In genomic region chr3:170780955-170781354, GRCh38 we compare ENCODE assay signal across 30 cellular contexts.
DNase-seq lines count a peak whose midpoint lies in the region.
"Had no signal": no experiment of that assay in that cellular context is flagged by ENCODE, and none has a peak within 500 bp of the region (broad histone marks: within the 10 kb centered on the region; RNA-seq: fewer than 3 reads in every experiment).

No MANE protein-coding gene starts in this region.

- H3K27ac Mint-ChIP-seq in activated T-cell treated with anti-CD3 and anti-CD28 coated beads, Interleukin-2, amount 50 U/mL, for 24 hours: no peak overlapping the region
- H3K27ac Mint-ChIP-seq: activated CD4-positive, alpha-beta T cell treated with anti-CD3 and anti-CD28 coated beads, Interleukin-2, amount 10 ng/mL, durations not matched to agents 7 days and 5 days; activated naive CD4-positive, alpha-beta T cell treated with anti-CD3 and anti-CD28 coated beads, Interleukin-2, amount 50 U/mL, for 24 hours; activated T-helper 17 cell treated with anti-CD3 and anti-CD28 coated beads, Interleukin-2, amount 50 U/mL, for 72 hours; GM23338; naive B cell had no signal

- no peak overlapping the region for H3K4me3 Mint-ChIP-seq in activated T-cell treated with anti-CD3 and anti-CD28 coated beads, Interleukin-2, amount 50 U/mL, for 24 hours
- H3K4me3 Mint-ChIP-seq: activated CD4-positive, alpha-beta T cell treated with anti-CD3 and anti-CD28 coated beads, Interleukin-2, amount 10 ng/mL, durations not matched to agents 7 days and 5 days; activated naive CD4-positive, alpha-beta T cell treated with anti-CD3 and anti-CD28 coated beads, Interleukin-2, amount 50 U/mL, for 24 hours; activated T-helper 17 cell treated with anti-CD3 and anti-CD28 coated beads, Interleukin-2, amount 50 U/mL, for 72 hours; GM23338; naive B cell had no signal

- DNase-seq in NCI-H82 (lab: John Stamatoyannopoulos, UW) (peak; percentile 12), NCI-H82 treated with DMSO at 0.1 percent for 48 hours (lab: John Stamatoyannopoulos, UW; ENCODE audit: unreplicated experiment) (no peak), epithelial cell of prostate (ENCODE audit: low read depth, low spot score) (peak; percentile 33), iris pigment epithelial cell (ENCODE audit: low read depth) (peak; percentile 92), amniotic stem cell (lab: John Stamatoyannopoulos, UW) (no peak), inferior parietal cortex (ENCODE audit: extremely low spot score) (no peak), NCI-H2029 (lab: John Stamatoyannopoulos, UW) (no peak)
- no peak for DNase-seq in activated T-cell treated with anti-CD3 and anti-CD28 coated beads, Interleukin-2, amount 50 U/mL, for 24 hours
- DNase-seq: 8988T; activated CD4-positive, alpha-beta T cell treated with anti-CD3 and anti-CD28 coated beads, Interleukin-2, amount 10 ng/mL, durations not matched to agents 7 days and 5 days; DMS79; GF-D8; head of caudate nucleus; Karpas-422; left cardiac atrium; mesendoderm; naive B cell; NCI-H1048; NCI-H187 treated with DMSO at 0.1 percent for 48 hours; NCI-H2227 treated with DMSO at 0.1 percent for 48 hours; nucleus accumbens; small intestine; stimulated activated CD4-positive, alpha-beta T cell treated with anti-CD3 and anti-CD28 coated beads, Interleukin-1b, Interleukin-23, amount 100 ng/mL, for 48 hours; T-helper 9 cell; trophoblast cell; WERI-Rb-1 had no signal

- no peaks in the 10 kb centered on the region for H3K4me1 Mint-ChIP-seq in activated T-cell treated with anti-CD3 and anti-CD28 coated beads, Interleukin-2, amount 50 U/mL, for 24 hours (ENCODE audit: low read depth)
- H3K4me1 Mint-ChIP-seq: activated CD4-positive, alpha-beta T cell treated with anti-CD3 and anti-CD28 coated beads, Interleukin-2, amount 10 ng/mL, durations not matched to agents 7 days and 5 days; activated naive CD4-positive, alpha-beta T cell treated with anti-CD3 and anti-CD28 coated beads, Interleukin-2, amount 50 U/mL, for 24 hours; activated T-helper 17 cell treated with anti-CD3 and anti-CD28 coated beads, Interleukin-2, amount 50 U/mL, for 72 hours; GM23338; naive B cell had no signal

- H3K9me3 Mint-ChIP-seq in activated T-cell treated with anti-CD3 and anti-CD28 coated beads, Interleukin-2, amount 50 U/mL, for 24 hours: no peaks in the 10 kb centered on the region
- H3K9me3 Mint-ChIP-seq: activated CD4-positive, alpha-beta T cell treated with anti-CD3 and anti-CD28 coated beads, Interleukin-2, amount 10 ng/mL, durations not matched to agents 7 days and 5 days; activated naive CD4-positive, alpha-beta T cell treated with anti-CD3 and anti-CD28 coated beads, Interleukin-2, amount 50 U/mL, for 24 hours had no signal

- no peak overlapping the region for H3K27ac ChIP-seq in epithelial cell of prostate
- H3K27ac ChIP-seq: BLaER1, WERI-Rb-1 had no signal

- H3K36me3 Mint-ChIP-seq in activated T-cell treated with anti-CD3 and anti-CD28 coated beads, Interleukin-2, amount 50 U/mL, for 24 hours (ENCODE audit: low read depth): no peaks in the 10 kb centered on the region
- H3K36me3 Mint-ChIP-seq: activated naive CD4-positive, alpha-beta T cell treated with anti-CD3 and anti-CD28 coated beads, Interleukin-2, amount 50 U/mL, for 24 hours; naive B cell had no signal

- H3K27me3 Mint-ChIP-seq in activated T-cell treated with anti-CD3 and anti-CD28 coated beads, Interleukin-2, amount 50 U/mL, for 24 hours: peaks cover 70% of the 10 kb centered on the region

Comparison
In these comparisons a context has a peak if more than half of its experiments do, and no peak if none do; other contexts are left out.
1. DNase-seq: peak in NCI-H82 (single experiment), epithelial cell of prostate (single experiment) and iris pigment epithelial cell (single experiment); none in NCI-H82 treated with DMSO at 0.1 percent for 48 hours (single experiment), amniotic stem cell (single experiment), inferior parietal cortex (single experiment), activated T-cell treated with anti-CD3 and anti-CD28 coated beads, Interleukin-2, amount 50 U/mL, for 24 hours (single experiment) and NCI-H2029 (single experiment).